ENCODE assay signal across 9 cellular contexts in genomic region chr1:66402194-66402593, GRCh38.
DNase-seq lines count a peak whose midpoint lies in the region; ATAC-seq and TF ChIP-seq lines count a peak whose summit lies in the region.
"Had no signal": no experiment of that assay in that cellular context is flagged by ENCODE, and none has a peak within 500 bp of the region (broad histone marks: within the 10 kb centered on the region; RNA-seq: fewer than 3 reads in every experiment).

No MANE protein-coding gene starts in this region.

- peaks cover 28% of the 10 kb centered on the region for H3K4me1 Mint-ChIP-seq in osteocyte (ENCODE audit: unreplicated experiment)
- peaks cover 3 to 38% (median 10%) of the 10 kb centered on the region in 7 donors for H3K4me1 Mint-ChIP-seq in naive thymus-derived CD4-positive, alpha-beta T cell

- peak; percentile 78 for ATAC-seq in GM19455 (IDR thresholded peaks at IDR 0.05; ENCODE audit: unreplicated experiment)
- ATAC-seq in HG03442 (IDR thresholded peaks at IDR 0.05; ENCODE audit: unreplicated experiment) = peak; percentile 81
- ATAC-seq in naive thymus-derived CD4-positive, alpha-beta T cell = no peak

- DNase-seq in D341Med (ENCODE audit: low spot score) = peak; percentile 77
- DNase-seq in colonic mucosa = peak; percentile 40
- peak; percentile 89 for DNase-seq in skeletal muscle cell (ENCODE audit: low read depth)
- DNase-seq in NCI-H774 (lab: John Stamatoyannopoulos, UW) = no peak
- DNase-seq in osteocyte (ENCODE audit: extremely low spot score, unreplicated experiment) = no peak
- no peak for DNase-seq in naive thymus-derived CD4-positive, alpha-beta T cell

- H3K27me3 Mint-ChIP-seq in osteocyte (ENCODE audit: unreplicated experiment) = no peaks in the 10 kb centered on the region
- H3K27me3 Mint-ChIP-seq in naive thymus-derived CD4-positive, alpha-beta T cell = no peaks in the 10 kb centered on the region

- no peak overlapping the region for H3K27ac ChIP-seq in colonic mucosa
- no peak overlapping the region for H3K27ac ChIP-seq in naive thymus-derived CD4-positive, alpha-beta T cell (ENCODE audit: low read depth, low read length)

- H3K9ac ChIP-seq in colonic mucosa (ENCODE audit: low read depth in 2 of 2, low read length in 2 of 2) = no peak overlapping the region

- no peaks in the 10 kb centered on the region for H3K36me3 ChIP-seq in colonic mucosa
- H3K36me3 ChIP-seq in naive thymus-derived CD4-positive, alpha-beta T cell (ENCODE audit: control insufficient read depth in 2 of 3, insufficient read depth in 3 of 3, low read length in 3 of 3) = no peaks in the 10 kb centered on the region

- no peak overlapping the region for H3K4me3 ChIP-seq in colonic mucosa
- no peak overlapping the region for H3K4me3 ChIP-seq in skeletal muscle cell (ENCODE audit: low read depth, low read length)
- no peak overlapping the region for H3K4me3 ChIP-seq in naive thymus-derived CD4-positive, alpha-beta T cell (ENCODE audit: low read length)

- CTCF ChIA-PET in naive thymus-derived CD4-positive, alpha-beta T cell (lab: Charles Lee) = no interaction called here

- H3K9me3 ChIP-seq in colonic mucosa = no peaks in the 10 kb centered on the region
- no peaks in the 10 kb centered on the region for H3K9me3 ChIP-seq in naive thymus-derived CD4-positive, alpha-beta T cell (ENCODE audit: control insufficient read depth in 2 of 3, low read length in 3 of 3)

- POLR2A ChIA-PET in naive thymus-derived CD4-positive, alpha-beta T cell (lab: Charles Lee) = interaction anchor here (0.7 to 1.0 kb wide), 3 partner anchors 22 to 123 kb away, joined by 3 to 4 read pairs (median 3); no protein-coding TSS in a partner anchor

- H3K9me3 Mint-ChIP-seq in osteocyte (ENCODE audit: unreplicated experiment) = no peaks in the 10 kb centered on the region
- H3K9me3 Mint-ChIP-seq in naive thymus-derived CD4-positive, alpha-beta T cell = peaks cover 0 to 6% (median 0%) of the 10 kb centered on the region in 11 donors

- intact Hi-C loops in colonic mucosa (cut with DNase I) = no loop called here
- intact Hi-C loops in naive thymus-derived CD4-positive, alpha-beta T cell (cut with micrococcal nuclease) = loop anchor here in 1 of 2 donors (5.0 kb wide), 1 partner anchor 35 kb away; no protein-coding TSS in a partner anchor

- H3K27me3 ChIP-seq in colonic mucosa = no peaks in the 10 kb centered on the region
- H3K27me3 ChIP-seq in naive thymus-derived CD4-positive, alpha-beta T cell (ENCODE audit: control insufficient read depth in 2 of 2, insufficient read depth in 2 of 2, low read length in 2 of 2) = no peaks in the 10 kb centered on the region

- no peak overlapping the region for H3K27ac Mint-ChIP-seq in osteocyte (ENCODE audit: unreplicated experiment)
- H3K27ac Mint-ChIP-seq in naive thymus-derived CD4-positive, alpha-beta T cell = peak overlapping the region in 1 of 9 donors; percentile 14

- no peak overlapping the region for H3K4me3 Mint-ChIP-seq in osteocyte (ENCODE audit: unreplicated experiment)
- no peak overlapping the region for H3K4me3 Mint-ChIP-seq in naive thymus-derived CD4-positive, alpha-beta T cell
- H3K4me3 Mint-ChIP-seq: neural crest cell had no signal

- TF ChIP-seq CTCF in colonic mucosa (IDR thresholded peaks at IDR 0.05) = no peak
- TF ChIP-seq CTCF in osteocyte (IDR thresholded peaks at IDR 0.05) = no peak

- no peaks in the 10 kb centered on the region for H3K36me3 Mint-ChIP-seq in osteocyte (ENCODE audit: unreplicated experiment)
- peaks cover 0 to 6% (median 0%) of the 10 kb centered on the region in 5 donors for H3K36me3 Mint-ChIP-seq in naive thymus-derived CD4-positive, alpha-beta T cell

- H3K4me1 ChIP-seq in colonic mucosa = no peaks in the 10 kb centered on the region
- H3K4me1 ChIP-seq in naive thymus-derived CD4-positive, alpha-beta T cell (ENCODE audit: control insufficient read depth in 2 of 2, insufficient read depth in 2 of 2, low read length in 2 of 2) = no peaks in the 10 kb centered on the region

Comparison
In these comparisons a context has a peak if more than half of its experiments do, and no peak if none do; other contexts are left out.
1. DNase-seq: peak in D341Med (single experiment), colonic mucosa (single experiment) and skeletal muscle cell (single experiment); none in NCI-H774 (single experiment), osteocyte (single experiment) and naive thymus-derived CD4-positive, alpha-beta T cell (0 of 9).